In the genomic region with DNA sequence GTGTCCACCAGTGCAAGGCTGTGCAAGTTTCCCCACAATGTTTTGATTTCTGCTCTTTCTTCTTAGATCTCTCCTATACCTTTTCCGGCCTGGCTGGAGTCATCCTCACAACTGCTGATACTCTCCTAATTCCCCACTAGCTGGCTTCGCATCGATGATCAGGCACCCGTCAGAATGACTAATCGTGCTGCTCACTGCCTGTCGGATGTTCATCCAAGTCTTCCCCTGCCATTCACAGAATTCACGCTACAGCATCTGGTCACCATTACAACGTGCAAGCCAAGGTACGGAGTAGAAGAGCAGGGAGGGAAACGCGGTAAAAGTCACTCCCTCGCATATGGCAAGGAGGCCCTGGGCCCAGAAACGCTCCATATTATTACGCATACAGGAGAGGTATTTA, we compare ENCODE assay signal across 19 cellular contexts. TPM values are rescaled to one million over a fixed set of nuclear protein-coding genes. Genes with fewer than 3 reads are reported as not detected.
A peak's percentile ranks its signal among the peaks of the same experiment; 100 is the strongest.
DNase-seq lines count a peak whose midpoint lies in the region; ATAC-seq, FAIRE-seq and TF ChIP-seq lines count a peak whose summit lies in the region.
"Had no signal": no experiment of that assay in that cellular context is flagged by ENCODE, and none has a peak within 500 bp of the region (broad histone marks: within the 10 kb centered on the region; RNA-seq: fewer than 3 reads in every experiment).

No MANE protein-coding gene starts in this region.

- H2BK120ac ChIP-seq in H1 (replicated peaks; ENCODE audit: low read depth, low read length), result no peak overlapping the region

- no peak overlapping the region for H4K8ac ChIP-seq in H1 (ENCODE audit: extremely low read depth, insufficient read depth, low read length)

- H2BK15ac ChIP-seq in H1 (ENCODE audit: low read length), result no peak overlapping the region

- H3K27ac ChIP-seq in H1 (ENCODE audit: low read depth, low read length), result no peak overlapping the region
- H3K27ac ChIP-seq: BLaER1, HL-60 had no signal

- H3K9ac ChIP-seq in H1 (replicated peaks in 1 of 4; ENCODE audit: extremely low read depth in 1 of 4, low read depth in 3 of 4, low read length in 3 of 4), result no peak overlapping the region
- H3K9ac ChIP-seq: BLaER1 had no signal

- H3K27me3 ChIP-seq in H1 (replicated peaks in 1 of 4; ENCODE audit: control insufficient read depth in 3 of 4, extremely low read depth in 1 of 4, insufficient read depth in 3 of 4, low read length in 3 of 4), result no peaks in the 10 kb centered on the region
- H3K27me3 ChIP-seq: BLaER1 had no signal

- WGBS in H1 (ENCODE audit: extremely low coverage in 1 of 2, insufficient coverage in 1 of 2, insufficient read length in 1 of 2, insufficient replicate concordance in 2 of 2, low coverage in 1 of 2, low lambda C conversion rate in 2 of 2, missing lambda C conversion rate in 1 of 2), 2 experiments, result 96% methylated on average over 14 of the region's 14 CpGs; no CpG with 5 or more reads in 1 of the 2 experiments

- TF ChIP-seq EP300 in H1 (IDR thresholded peaks at IDR 0.05; ENCODE audit: borderline replicate concordance in 1 of 2, low read depth in 2 of 2, low read length in 2 of 2), result no peak

- no peak overlapping the region for H2BK5ac ChIP-seq in H1 (ENCODE audit: low read depth, low read length)

- no peak overlapping the region for H2BK20ac ChIP-seq in H1 (ENCODE audit: low read length)

- no peak overlapping the region for H2BK12ac ChIP-seq in H1 (ENCODE audit: low read depth, low read length)

- H3K4ac ChIP-seq in H1 (replicated peaks; ENCODE audit: insufficient read length, low read depth, low read length), result no peak overlapping the region

- H4K5ac ChIP-seq in H1 (ENCODE audit: insufficient read length, low read depth, low read length), result no peak overlapping the region

- no peak overlapping the region for H3K23ac ChIP-seq in H1 (ENCODE audit: insufficient read length)

- no peaks in the 10 kb centered on the region for H3K9me3 ChIP-seq in H1 (ENCODE audit: insufficient read depth in 2 of 2, low read depth in 1 of 2, low read length in 1 of 2)
- H3K9me3 ChIP-seq: BLaER1, Caco-2 had no signal

- H3K36me3 ChIP-seq in H1 (ENCODE audit: control insufficient read depth in 2 of 4, insufficient read depth in 4 of 4, low read length in 3 of 4), result no peaks in the 10 kb centered on the region
- H3K36me3 ChIP-seq: BLaER1 had no signal

- TF ChIP-seq CTCF in H1 (IDR thresholded peaks at IDR 0.05; ENCODE audit: control extremely low read depth in 1 of 3, insufficient read depth in 1 of 3, low read depth in 1 of 3, low read length in 3 of 3) (no peak), GM13977 (IDR thresholded peaks at IDR 0.05; ENCODE audit: extremely low read depth, insufficient read depth, missing control alignments) (no peak)

- no peak overlapping the region for H3K56ac ChIP-seq in H1 (replicated peaks; ENCODE audit: insufficient read length, low read depth, low read length)

- in situ Hi-C loops in Caki2 (cut with HindIII; ENCODE audit: low pct_unique_long_range_greater_than_20kb, low sequenced_read_pairs), result no loop called here
- in situ Hi-C loops in GM13977 (cut with MboI; ENCODE audit: low pct_unique_long_range_greater_than_20kb, low sequenced_read_pairs, unreplicated experiment), result no loop called here

- no peak for ATAC-seq in GM21723 (IDR thresholded peaks at IDR 0.05; ENCODE audit: unreplicated experiment)
- ATAC-seq in HG02623 (IDR thresholded peaks at IDR 0.05; ENCODE audit: unreplicated experiment), result no peak

- no peak for TF ChIP-seq POLR2A in H1 (IDR thresholded peaks at IDR 0.05; ENCODE audit: control extremely low read depth in 1 of 2, low read depth in 2 of 2, low read length in 2 of 2)

- no peak overlapping the region for H3K18ac ChIP-seq in H1 (ENCODE audit: extremely low read depth, low read length)

- FAIRE-seq in H1 (lab: Jason Lieb, UNC), result no peak
- peak; percentile 88 for FAIRE-seq in urothelium cell line (lab: Jason Lieb, UNC)
- FAIRE-seq: A204.1, GM18507 had no signal

- H3K4me2 ChIP-seq in H1 (ENCODE audit: insufficient read depth in 1 of 2, low read depth in 2 of 2, low read length in 2 of 2), result no peak overlapping the region
- H3K4me2 ChIP-seq: BLaER1 had no signal

- H4K20me1 ChIP-seq in H1 (replicated peaks in 1 of 2; ENCODE audit: control insufficient read depth in 1 of 2, insufficient read depth in 2 of 2, low read length in 2 of 2), result no peaks in the 10 kb centered on the region
- H4K20me1 ChIP-seq: BLaER1 had no signal

- H3K4me3 ChIP-seq in H1 (ENCODE audit: extremely low read depth in 1 of 4, insufficient read depth in 2 of 4, low read depth in 3 of 4, low read length in 4 of 4), result no peak overlapping the region
- H3K4me3 ChIP-seq: BLaER1 had no signal

- DNase-seq in Caki2 (ENCODE audit: low read depth) (peak; percentile 72), NCI-H446 treated with DMSO at 0.1 percent for 48 hours (lab: John Stamatoyannopoulos, UW) (peak; percentile 96), H1 (ENCODE audit: low read depth in 1 of 2, low spot score in 2 of 2) (no peak), urothelium cell line (ENCODE audit: low spot score) (no peak), GM13977 (ENCODE audit: low spot score) (no peak)
- DNase-seq: Caco-2; CD8-positive, alpha-beta memory T cell; DMS53; HCEC 1CT; HFFc6; IMR-90; KBM-7 had no signal

- H3K23me2 ChIP-seq in H1 (ENCODE audit: low read depth, low read length), result no peaks in the 10 kb centered on the region

- H3K79me2 ChIP-seq in H1 (ENCODE audit: control insufficient read depth in 1 of 2, insufficient read depth in 2 of 2, low read length in 2 of 2), result no peaks in the 10 kb centered on the region

- no peak overlapping the region for H3K14ac ChIP-seq in H1 (ENCODE audit: insufficient read length)

- no peaks in the 10 kb centered on the region for H3K4me1 ChIP-seq in H1 (replicated peaks in 1 of 4; ENCODE audit: control insufficient read depth in 3 of 4, insufficient read depth in 4 of 4, low read length in 3 of 4)
- H3K4me1 ChIP-seq: Caco-2 had no signal

- CTCF ChIA-PET in H1 (lab: Charles Lee; ENCODE audit: partially characterized antibody), result interaction anchor here (1.1 kb wide), 1 partner anchor 149 kb away, joined by 3 read pairs; no protein-coding TSS in a partner anchor

- no peak for TF ChIP-seq RAD21 in H1 (IDR thresholded peaks at IDR 0.05 in 1 of 2, conservative IDR thresholded peaks at IDR 0.05 in 1 of 2; ENCODE audit: low read depth in 2 of 2, low read length in 2 of 2)

- H4K91ac ChIP-seq in H1 (replicated peaks; ENCODE audit: insufficient read length, low read length), result no peak overlapping the region

- POLR2A ChIA-PET in H1 (lab: Charles Lee; ENCODE audit: partially characterized antibody), result no interaction called here

- H2AK5ac ChIP-seq in H1 (ENCODE audit: low read depth, low read length), result no peak overlapping the region

- no peaks in the 10 kb centered on the region for H3K79me1 ChIP-seq in H1 (ENCODE audit: low read depth, low read length)

- H2AFZ ChIP-seq in H1 (ENCODE audit: low read length), result peak overlapping the region; percentile 81

TF ChIP-seq in H1, 55 proteins besides CTCF, POLR2A, EP300 and RAD21:
- TF ChIP-seq, protein P1, sequence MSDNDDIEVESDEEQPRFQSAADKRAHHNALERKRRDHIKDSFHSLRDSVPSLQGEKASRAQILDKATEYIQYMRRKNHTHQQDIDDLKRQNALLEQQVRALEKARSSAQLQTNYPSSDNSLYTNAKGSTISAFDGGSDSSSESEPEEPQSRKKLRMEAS (IDR thresholded peaks at IDR 0.05), result no peak
- TF ChIP-seq SRF (IDR thresholded peaks at IDR 0.05; ENCODE audit: low read depth, low read length), result no peak

RNA-seq across cellular contexts. Expression of a gene that starts 35.1 kb away (rescaled TPM):
- not detected in 2 replicates for total RNA-seq in Caki2 (2014; rRNA removed; shearing (Covaris generic); ENCODE audit: low replicate concordance)
- not detected in 2 replicates for total RNA-seq in H1 (2021; fragmentation: NEBNext Ultra II Directional; extraction: Animal tissue kit (Norgen Biotek cat#: 25700))
- 0.05 and 0.11 TPM in 2 replicates for polyA plus RNA-seq in H1 (2011; rRNA removed)
- 0.14 TPM for polyA plus RNA-seq in H1 (2011; cell fraction: cytosol; rRNA removed)
- 0.19 TPM for polyA plus RNA-seq in H1 (2011; cell fraction: nucleus; rRNA removed)
- 0.05 to 0.23 TPM (median 0.11 TPM) in 4 replicates for polyA plus RNA-seq in H1 (2012, experiment 1 of 2)
- polyA plus RNA-seq in H1 (2012, experiment 2 of 2), result not detected
- polyA plus RNA-seq in H1 (2013, experiment 1 of 2), result 0.02 TPM
- polyA plus RNA-seq in H1 (2013, experiment 2 of 2), result 0.04 TPM
- 0.44 TPM in 1 of 2 replicates, not detected in the other for polyA minus RNA-seq in H1 (2011; rRNA and poly(A)+ RNA removed)
- not detected for polyA minus RNA-seq in H1 (2011; cell fraction: cytosol; rRNA and poly(A)+ RNA removed)
- 0.30 TPM for polyA minus RNA-seq in H1 (2011; cell fraction: nucleus; rRNA and poly(A)+ RNA removed)
- total RNA-seq: Caco-2; CD8-positive, alpha-beta memory T cell had no signal
- polyA plus RNA-seq: AG04450; CD8-positive, alpha-beta memory T cell had no signal

Comparison
In these comparisons a context has a peak if more than half of its experiments do, and no peak if none do; other contexts are left out.
1. DNase-seq: peak in Caki2 (single experiment) and NCI-H446 treated with DMSO at 0.1 percent for 48 hours (single experiment); none in H1 (0 of 2), urothelium cell line (single experiment) and GM13977 (single experiment).